4 cellular contexts compared by ENCODE assay signal in genomic region chr12:83335748-83336147, GRCh38.
"Had no signal": no experiment of that assay in that cellular context is flagged by ENCODE, and none has a peak within 500 bp of the region (broad histone marks: within the 10 kb centered on the region; RNA-seq: fewer than 3 reads in every experiment).

No MANE protein-coding gene starts in this region.

- H3K27me3 Mint-ChIP-seq: IgD-negative memory B cell had no signal

- DNase-seq: H9, HCEC 1CT had no signal

- H3K27ac Mint-ChIP-seq: GM23338, H9, IgD-negative memory B cell had no signal

- H2AFZ ChIP-seq: GM23338 had no signal

- H3K4me3 Mint-ChIP-seq: GM23338, H9, IgD-negative memory B cell had no signal

- H3K4me1 Mint-ChIP-seq: IgD-negative memory B cell had no signal

- H3K9me3 Mint-ChIP-seq: GM23338, H9 had no signal

- H3K4me2 ChIP-seq: GM23338 had no signal

- H3K4me3 ChIP-seq: GM23338 had no signal

- H3K36me3 Mint-ChIP-seq: IgD-negative memory B cell had no signal
